Comparison of ENCODE assay signal across 1 cellular context in the genomic region with DNA sequence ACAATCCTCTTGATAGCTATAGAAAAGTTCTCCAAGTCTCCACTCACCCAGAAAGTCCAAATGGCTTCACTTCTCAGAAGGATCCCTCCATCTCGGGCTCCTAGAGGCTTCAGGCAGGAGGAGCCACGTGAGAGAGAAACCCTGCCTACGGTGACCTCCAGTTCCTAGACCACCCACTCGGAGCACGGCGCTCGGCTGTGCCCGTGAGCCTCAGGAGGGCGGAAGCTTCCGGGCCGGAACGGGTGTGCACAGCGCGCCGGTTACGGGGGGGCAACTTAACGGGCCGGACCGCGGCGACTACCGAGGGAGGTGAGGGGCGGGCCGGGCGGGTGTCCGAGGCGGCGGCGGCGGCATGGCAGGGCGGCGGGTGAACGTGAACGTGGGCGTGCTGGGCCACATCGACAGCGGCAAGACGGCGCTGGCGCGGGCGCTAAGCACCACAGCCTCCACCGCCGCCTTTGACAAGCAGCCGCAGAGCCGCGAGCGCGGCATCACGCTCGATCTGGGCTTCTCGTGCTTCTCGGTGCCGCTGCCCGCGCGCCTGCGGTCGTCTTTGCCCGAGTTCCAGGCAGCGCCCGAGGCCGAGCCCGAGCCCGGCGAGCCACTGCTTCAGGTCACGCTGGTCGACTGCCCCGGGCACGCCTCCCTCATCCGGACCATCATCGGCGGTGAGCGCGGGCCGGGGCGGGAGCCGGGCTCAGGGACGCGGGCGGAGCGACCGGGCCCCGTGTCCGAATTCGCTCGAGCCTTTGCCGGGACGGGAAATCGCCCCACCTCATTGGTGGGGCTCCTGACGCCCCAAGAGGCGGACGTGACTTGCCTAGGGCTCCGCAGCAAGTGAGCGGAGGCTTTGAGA.
A peak's percentile ranks its signal among the peaks of the same experiment; 100 is the strongest.
TF ChIP-seq lines count a peak whose summit lies in the region.

A gene with protein sequence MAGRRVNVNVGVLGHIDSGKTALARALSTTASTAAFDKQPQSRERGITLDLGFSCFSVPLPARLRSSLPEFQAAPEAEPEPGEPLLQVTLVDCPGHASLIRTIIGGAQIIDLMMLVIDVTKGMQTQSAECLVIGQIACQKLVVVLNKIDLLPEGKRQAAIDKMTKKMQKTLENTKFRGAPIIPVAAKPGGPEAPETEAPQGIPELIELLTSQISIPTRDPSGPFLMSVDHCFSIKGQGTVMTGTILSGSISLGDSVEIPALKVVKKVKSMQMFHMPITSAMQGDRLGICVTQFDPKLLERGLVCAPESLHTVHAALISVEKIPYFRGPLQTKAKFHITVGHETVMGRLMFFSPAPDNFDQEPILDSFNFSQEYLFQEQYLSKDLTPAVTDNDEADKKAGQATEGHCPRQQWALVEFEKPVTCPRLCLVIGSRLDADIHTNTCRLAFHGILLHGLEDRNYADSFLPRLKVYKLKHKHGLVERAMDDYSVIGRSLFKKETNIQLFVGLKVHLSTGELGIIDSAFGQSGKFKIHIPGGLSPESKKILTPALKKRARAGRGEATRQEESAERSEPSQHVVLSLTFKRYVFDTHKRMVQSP (plus strand): TSS at position 326 of the 856 bp plus-strand sequence. CDS start 27 bp downstream, at position 353.

TF ChIP-seq in HEK293, 187 proteins besides CTCF, POLR2A, EP300 and RAD21 (continued from another document and continues in another):
- TF ChIP-seq, protein P1, sequence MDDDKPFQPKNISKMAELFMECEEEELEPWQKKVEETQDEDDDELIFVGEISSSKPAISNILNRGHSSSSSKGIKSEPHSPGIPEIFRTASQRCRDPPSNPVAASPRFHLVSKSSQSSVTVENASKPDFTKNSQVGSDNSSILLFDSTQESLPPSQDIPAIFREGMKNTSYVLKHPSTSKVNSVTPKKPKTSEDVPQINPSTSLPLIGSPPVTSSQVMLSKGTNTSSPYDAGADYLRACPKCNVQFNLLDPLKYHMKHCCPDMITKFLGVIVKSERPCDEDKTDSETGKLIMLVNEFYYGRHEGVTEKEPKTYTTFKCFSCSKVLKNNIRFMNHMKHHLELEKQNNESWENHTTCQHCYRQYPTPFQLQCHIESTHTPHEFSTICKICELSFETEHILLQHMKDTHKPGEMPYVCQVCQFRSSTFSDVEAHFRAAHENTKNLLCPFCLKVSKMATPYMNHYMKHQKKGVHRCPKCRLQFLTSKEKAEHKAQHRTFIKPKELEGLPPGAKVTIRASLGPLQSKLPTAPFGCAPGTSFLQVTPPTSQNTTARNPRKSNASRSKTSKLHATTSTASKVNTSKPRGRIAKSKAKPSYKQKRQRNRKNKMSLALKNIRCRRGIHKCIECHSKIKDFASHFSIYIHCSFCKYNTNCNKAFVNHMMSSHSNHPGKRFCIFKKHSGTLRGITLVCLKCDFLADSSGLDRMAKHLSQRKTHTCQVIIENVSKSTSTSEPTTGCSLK (tag by site-specific recombination; IDR thresholded peaks at IDR 0.05), result no peak
- TF ChIP-seq, protein P2, sequence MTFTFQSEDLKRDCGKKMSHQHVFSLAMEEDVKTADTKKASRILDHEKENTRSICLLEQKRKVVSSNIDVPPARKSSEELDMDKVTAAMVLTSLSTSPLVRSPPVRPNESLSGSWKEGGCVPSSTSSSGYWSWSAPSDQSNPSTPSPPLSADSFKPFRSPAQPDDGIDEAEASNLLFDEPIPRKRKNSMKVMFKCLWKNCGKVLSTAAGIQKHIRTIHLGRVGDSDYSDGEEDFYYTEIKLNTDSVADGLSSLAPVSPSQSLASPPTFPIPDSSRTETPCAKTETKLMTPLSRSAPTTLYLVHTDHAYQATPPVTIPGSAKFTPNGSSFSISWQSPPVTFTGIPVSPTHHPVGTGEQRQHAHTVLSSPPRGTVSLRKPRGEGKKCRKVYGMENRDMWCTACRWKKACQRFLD (tag by site-specific recombination; IDR thresholded peaks at IDR 0.05), result no peak
- TF ChIP-seq, protein P3, sequence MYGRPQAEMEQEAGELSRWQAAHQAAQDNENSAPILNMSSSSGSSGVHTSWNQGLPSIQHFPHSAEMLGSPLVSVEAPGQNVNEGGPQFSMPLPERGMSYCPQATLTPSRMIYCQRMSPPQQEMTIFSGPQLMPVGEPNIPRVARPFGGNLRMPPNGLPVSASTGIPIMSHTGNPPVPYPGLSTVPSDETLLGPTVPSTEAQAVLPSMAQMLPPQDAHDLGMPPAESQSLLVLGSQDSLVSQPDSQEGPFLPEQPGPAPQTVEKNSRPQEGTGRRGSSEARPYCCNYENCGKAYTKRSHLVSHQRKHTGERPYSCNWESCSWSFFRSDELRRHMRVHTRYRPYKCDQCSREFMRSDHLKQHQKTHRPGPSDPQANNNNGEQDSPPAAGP (tag by site-specific recombination; IDR thresholded peaks at IDR 0.05), result peak; percentile 90; the same call in 1 of the 2 replicates
- TF ChIP-seq GLIS1 (tag by site-specific recombination; IDR thresholded peaks at IDR 0.05), result peak; percentile 72
- peak; percentile 61; the same call in 1 of the 2 replicates for TF ChIP-seq ZNF24 (tag by site-specific recombination; IDR thresholded peaks at IDR 0.05)
- TF ChIP-seq, protein P4, sequence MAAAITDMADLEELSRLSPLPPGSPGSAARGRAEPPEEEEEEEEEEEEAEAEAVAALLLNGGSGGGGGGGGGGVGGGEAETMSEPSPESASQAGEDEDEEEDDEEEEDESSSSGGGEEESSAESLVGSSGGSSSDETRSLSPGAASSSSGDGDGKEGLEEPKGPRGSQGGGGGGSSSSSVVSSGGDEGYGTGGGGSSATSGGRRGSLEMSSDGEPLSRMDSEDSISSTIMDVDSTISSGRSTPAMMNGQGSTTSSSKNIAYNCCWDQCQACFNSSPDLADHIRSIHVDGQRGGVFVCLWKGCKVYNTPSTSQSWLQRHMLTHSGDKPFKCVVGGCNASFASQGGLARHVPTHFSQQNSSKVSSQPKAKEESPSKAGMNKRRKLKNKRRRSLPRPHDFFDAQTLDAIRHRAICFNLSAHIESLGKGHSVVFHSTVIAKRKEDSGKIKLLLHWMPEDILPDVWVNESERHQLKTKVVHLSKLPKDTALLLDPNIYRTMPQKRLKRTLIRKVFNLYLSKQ (tag by site-specific recombination; IDR thresholded peaks at IDR 0.05; ENCODE audit: borderline replicate concordance), result no peak
- TF ChIP-seq ZNF658 (tag by site-specific recombination; IDR thresholded peaks at IDR 0.05), result no peak
- TF ChIP-seq, protein P5, sequence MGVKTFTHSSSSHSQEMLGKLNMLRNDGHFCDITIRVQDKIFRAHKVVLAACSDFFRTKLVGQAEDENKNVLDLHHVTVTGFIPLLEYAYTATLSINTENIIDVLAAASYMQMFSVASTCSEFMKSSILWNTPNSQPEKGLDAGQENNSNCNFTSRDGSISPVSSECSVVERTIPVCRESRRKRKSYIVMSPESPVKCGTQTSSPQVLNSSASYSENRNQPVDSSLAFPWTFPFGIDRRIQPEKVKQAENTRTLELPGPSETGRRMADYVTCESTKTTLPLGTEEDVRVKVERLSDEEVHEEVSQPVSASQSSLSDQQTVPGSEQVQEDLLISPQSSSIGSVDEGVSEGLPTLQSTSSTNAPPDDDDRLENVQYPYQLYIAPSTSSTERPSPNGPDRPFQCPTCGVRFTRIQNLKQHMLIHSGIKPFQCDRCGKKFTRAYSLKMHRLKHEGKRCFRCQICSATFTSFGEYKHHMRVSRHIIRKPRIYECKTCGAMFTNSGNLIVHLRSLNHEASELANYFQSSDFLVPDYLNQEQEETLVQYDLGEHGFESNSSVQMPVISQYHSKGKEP (tag by site-specific recombination; IDR thresholded peaks at IDR 0.05), result peak; percentile 15; the same call in 1 of the 2 replicates
- TF ChIP-seq GLIS2 (tag by site-specific recombination; IDR thresholded peaks at IDR 0.05), result peak; percentile 68
- no peak for TF ChIP-seq MEIS1 (CRISPR knock-in tag; IDR thresholded peaks at IDR 0.05; ENCODE audit: borderline replicate concordance)
- TF ChIP-seq, protein P6, sequence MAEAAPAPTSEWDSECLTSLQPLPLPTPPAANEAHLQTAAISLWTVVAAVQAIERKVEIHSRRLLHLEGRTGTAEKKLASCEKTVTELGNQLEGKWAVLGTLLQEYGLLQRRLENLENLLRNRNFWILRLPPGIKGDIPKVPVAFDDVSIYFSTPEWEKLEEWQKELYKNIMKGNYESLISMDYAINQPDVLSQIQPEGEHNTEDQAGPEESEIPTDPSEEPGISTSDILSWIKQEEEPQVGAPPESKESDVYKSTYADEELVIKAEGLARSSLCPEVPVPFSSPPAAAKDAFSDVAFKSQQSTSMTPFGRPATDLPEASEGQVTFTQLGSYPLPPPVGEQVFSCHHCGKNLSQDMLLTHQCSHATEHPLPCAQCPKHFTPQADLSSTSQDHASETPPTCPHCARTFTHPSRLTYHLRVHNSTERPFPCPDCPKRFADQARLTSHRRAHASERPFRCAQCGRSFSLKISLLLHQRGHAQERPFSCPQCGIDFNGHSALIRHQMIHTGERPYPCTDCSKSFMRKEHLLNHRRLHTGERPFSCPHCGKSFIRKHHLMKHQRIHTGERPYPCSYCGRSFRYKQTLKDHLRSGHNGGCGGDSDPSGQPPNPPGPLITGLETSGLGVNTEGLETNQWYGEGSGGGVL (tag by site-specific recombination; IDR thresholded peaks at IDR 0.05), result no peak
- peak; percentile 23; the same call in 1 of the 2 replicates for TF ChIP-seq ZBTB21 (tag by site-specific recombination; IDR thresholded peaks at IDR 0.05)
- TF ChIP-seq, protein P7, sequence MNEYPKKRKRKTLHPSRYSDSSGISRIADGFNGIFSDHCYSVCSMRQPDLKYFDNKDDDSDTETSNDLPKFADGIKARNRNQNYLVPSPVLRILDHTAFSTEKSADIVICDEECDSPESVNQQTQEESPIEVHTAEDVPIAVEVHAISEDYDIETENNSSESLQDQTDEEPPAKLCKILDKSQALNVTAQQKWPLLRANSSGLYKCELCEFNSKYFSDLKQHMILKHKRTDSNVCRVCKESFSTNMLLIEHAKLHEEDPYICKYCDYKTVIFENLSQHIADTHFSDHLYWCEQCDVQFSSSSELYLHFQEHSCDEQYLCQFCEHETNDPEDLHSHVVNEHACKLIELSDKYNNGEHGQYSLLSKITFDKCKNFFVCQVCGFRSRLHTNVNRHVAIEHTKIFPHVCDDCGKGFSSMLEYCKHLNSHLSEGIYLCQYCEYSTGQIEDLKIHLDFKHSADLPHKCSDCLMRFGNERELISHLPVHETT (tag by site-specific recombination; IDR thresholded peaks at IDR 0.05), result peak; percentile 88
- peak; percentile 29 for TF ChIP-seq SETDB1 (IDR thresholded peaks at IDR 0.05; ENCODE audit: insufficient read length, low read length)
- 0 out of 2 replicates have a peak, but pooled peaks have one; percentile 18 for TF ChIP-seq ZNF10 (tag by site-specific recombination; IDR thresholded peaks at IDR 0.05)
- no peak for TF ChIP-seq ZNF169 (tag by site-specific recombination; IDR thresholded peaks at IDR 0.05)
- no peak for TF ChIP-seq ZNF23 (tag by site-specific recombination; IDR thresholded peaks at IDR 0.05; ENCODE audit: borderline replicate concordance)
- 0 out of 2 replicates have a peak, but pooled peaks have one; percentile 33 for TF ChIP-seq ZNF133 (tag by site-specific recombination; IDR thresholded peaks at IDR 0.05)
- TF ChIP-seq, protein P8, sequence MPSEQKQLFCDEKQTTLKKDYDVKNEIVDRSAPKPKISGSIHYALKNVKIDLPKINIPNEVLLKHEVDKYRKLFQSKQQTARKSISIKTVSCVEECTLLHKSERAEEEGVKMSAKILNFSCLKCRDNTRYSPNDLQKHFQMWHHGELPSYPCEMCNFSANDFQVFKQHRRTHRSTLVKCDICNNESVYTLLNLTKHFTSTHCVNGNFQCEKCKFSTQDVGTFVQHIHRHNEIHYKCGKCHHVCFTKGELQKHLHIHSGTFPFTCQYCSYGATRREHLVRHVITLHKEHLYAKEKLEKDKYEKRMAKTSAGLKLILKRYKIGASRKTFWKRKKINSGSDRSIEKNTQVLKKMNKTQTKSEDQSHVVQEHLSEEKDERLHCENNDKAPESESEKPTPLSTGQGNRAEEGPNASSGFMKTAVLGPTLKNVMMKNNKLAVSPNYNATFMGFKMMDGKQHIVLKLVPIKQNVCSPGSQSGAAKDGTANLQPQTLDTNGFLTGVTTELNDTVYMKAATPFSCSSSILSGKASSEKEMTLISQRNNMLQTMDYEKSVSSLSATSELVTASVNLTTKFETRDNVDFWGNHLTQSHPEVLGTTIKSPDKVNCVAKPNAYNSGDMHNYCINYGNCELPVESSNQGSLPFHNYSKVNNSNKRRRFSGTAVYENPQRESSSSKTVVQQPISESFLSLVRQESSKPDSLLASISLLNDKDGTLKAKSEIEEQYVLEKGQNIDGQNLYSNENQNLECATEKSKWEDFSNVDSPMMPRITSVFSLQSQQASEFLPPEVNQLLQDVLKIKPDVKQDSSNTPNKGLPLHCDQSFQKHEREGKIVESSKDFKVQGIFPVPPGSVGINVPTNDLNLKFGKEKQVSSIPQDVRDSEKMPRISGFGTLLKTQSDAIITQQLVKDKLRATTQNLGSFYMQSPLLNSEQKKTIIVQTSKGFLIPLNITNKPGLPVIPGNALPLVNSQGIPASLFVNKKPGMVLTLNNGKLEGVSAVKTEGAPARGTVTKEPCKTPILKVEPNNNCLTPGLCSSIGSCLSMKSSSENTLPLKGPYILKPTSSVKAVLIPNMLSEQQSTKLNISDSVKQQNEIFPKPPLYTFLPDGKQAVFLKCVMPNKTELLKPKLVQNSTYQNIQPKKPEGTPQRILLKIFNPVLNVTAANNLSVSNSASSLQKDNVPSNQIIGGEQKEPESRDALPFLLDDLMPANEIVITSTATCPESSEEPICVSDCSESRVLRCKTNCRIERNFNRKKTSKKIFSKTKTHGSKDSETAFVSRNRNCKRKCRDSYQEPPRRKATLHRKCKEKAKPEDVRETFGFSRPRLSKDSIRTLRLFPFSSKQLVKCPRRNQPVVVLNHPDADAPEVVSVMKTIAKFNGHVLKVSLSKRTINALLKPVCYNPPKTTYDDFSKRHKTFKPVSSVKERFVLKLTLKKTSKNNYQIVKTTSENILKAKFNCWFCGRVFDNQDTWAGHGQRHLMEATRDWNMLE (tag by site-specific recombination; conservative IDR thresholded peaks at IDR 0.05; ENCODE audit: low read depth), result peak; percentile 66
- TF ChIP-seq, protein P9, sequence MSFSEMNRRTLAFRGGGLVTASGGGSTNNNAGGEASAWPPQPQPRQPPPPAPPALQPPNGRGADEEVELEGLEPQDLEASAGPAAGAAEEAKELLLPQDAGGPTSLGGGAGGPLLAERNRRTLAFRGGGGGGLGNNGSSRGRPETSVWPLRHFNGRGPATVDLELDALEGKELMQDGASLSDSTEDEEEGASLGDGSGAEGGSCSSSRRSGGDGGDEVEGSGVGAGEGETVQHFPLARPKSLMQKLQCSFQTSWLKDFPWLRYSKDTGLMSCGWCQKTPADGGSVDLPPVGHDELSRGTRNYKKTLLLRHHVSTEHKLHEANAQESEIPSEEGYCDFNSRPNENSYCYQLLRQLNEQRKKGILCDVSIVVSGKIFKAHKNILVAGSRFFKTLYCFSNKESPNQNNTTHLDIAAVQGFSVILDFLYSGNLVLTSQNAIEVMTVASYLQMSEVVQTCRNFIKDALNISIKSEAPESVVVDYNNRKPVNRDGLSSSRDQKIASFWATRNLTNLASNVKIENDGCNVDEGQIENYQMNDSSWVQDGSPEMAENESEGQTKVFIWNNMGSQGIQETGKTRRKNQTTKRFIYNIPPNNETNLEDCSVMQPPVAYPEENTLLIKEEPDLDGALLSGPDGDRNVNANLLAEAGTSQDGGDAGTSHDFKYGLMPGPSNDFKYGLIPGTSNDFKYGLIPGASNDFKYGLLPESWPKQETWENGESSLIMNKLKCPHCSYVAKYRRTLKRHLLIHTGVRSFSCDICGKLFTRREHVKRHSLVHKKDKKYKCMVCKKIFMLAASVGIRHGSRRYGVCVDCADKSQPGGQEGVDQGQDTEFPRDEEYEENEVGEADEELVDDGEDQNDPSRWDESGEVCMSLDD (tag by site-specific recombination; IDR thresholded peaks at IDR 0.05), result 0 out of 2 replicates have a peak, but pooled peaks have one; percentile 26
- TF ChIP-seq ZNF292 (tag by site-specific recombination; IDR thresholded peaks at IDR 0.05; ENCODE audit: borderline replicate concordance, low read depth), result no peak
